Comparison of ENCODE assay signal across 8 cellular contexts in genomic region chr14:23728791-23729190, GRCh38.
"Had no signal": no experiment of that assay in that cellular context is flagged by ENCODE, and none has a peak within 500 bp of the region (broad histone marks: within the 10 kb centered on the region; RNA-seq: fewer than 3 reads in every experiment).

No MANE protein-coding gene starts in this region.

- DNase-seq: GDM1, GF-D8 had no signal

- H3K4me3 ChIP-seq: GM12878 had no signal

- FAIRE-seq: G401.6, GM12878, GM12891, GM12892, GM18507, GM19239 had no signal
